In the genomic region with DNA sequence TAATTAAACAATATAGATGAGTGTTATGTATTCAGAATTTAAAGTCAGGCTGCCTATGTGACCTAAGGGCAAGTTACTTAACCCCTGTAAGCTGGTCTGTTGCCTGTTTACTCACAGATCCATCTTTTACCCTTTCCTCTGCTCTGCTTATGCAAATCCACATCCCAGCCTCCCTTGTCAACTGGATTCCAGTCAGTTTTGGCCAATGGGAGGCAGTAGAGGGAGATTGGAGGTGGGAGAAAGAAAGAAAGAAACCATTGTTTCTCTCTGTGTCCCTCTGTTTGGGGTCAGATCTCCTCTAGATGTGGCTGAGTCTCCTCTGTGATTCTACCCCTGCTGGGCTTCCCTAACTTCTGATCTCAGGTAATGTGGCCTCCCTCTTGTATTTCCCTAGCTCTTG, we compare ENCODE assay signal across 14 cellular contexts.
"Had no signal": no experiment of that assay in that cellular context is flagged by ENCODE, and none has a peak within 500 bp of the region (broad histone marks: within the 10 kb centered on the region; RNA-seq: fewer than 3 reads in every experiment).

No MANE protein-coding gene starts in this region.

- H3K36me3 ChIP-seq: neutrophil, right atrium auricular region had no signal

- ATAC-seq: left colon; naive thymus-derived CD4-positive, alpha-beta T cell; stimulated activated memory B cell treated with anti-CD40 and anti-IgM and Interleukin-4, amounts not matched to agents 10 μg/mL and 1 μg/mL and 100 μg/mL, for 72 hours had no signal

- H3K27me3 ChIP-seq: neutrophil, right atrium auricular region had no signal

- DNase-seq: activated naive CD4-positive, alpha-beta T cell treated with anti-CD3 and anti-CD28 coated beads, Interleukin-2, amount 10 ng/mL, durations not matched to agents 7 days and 5 days; caudate nucleus; effector CD8-positive, alpha-beta T cell; hypothalamus; left colon; naive thymus-derived CD4-positive, alpha-beta T cell; trophoblast cell had no signal

- H3K4me2 ChIP-seq: smooth muscle cell had no signal

- H3K4me3 ChIP-seq: coronary artery, lung, right atrium auricular region, smooth muscle cell had no signal

- H3K9me3 ChIP-seq: neutrophil, right atrium auricular region had no signal

- H3K27ac ChIP-seq: coronary artery, epithelial cell of prostate, neutrophil, right atrium auricular region had no signal
